Comparison of ENCODE assay signal across 8 cellular contexts in the genomic region with DNA sequence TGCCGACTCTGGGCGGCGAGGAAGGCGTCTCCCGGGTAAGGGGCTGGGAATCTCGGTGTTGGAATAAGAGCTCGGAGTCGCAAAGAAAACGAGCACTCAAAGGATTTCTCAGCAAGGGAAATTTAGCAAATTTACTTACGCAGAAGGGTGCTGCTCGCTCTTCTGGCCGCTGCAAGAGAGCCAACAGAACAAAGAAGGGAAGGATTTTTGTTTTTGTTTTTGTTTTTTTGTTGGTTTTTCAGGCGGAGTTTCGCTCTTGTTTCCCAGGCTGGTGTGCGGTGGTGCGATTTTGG. TPM values are rescaled to one million over a fixed set of nuclear protein-coding genes. Genes with fewer than 3 reads are reported as not detected.
DNase-seq lines count a peak whose midpoint lies in the region; ATAC-seq, FAIRE-seq and TF ChIP-seq lines count a peak whose summit lies in the region.

No MANE protein-coding gene starts in this region.

- H3K27ac ChIP-seq in SJCRH30 (peak overlapping the region; percentile 75), esophagus (ENCODE audit: low read depth in 2 of 2, low read length in 1 of 2) (peak overlapping the region; percentile 89 to 96), pancreas (peak overlapping the region; percentile 64 to 90 (median 84))

- H3K27me3 Mint-ChIP-seq in Caco-2 (ENCODE audit: insufficient read depth, unreplicated experiment) = peaks cover 5% of the 10 kb centered on the region

- BruUV-seq in Caco-2 (replicated peaks; lab: Mats Ljungman, UMichigan) = no TSS peak

- H3K27me3 ChIP-seq in Caco-2 (replicated peaks; ENCODE audit: control insufficient read depth, insufficient read depth, low read length) (no peaks in the 10 kb centered on the region), SJCRH30 (no peaks in the 10 kb centered on the region), esophagus (ENCODE audit: control insufficient read depth in 1 of 2, insufficient read depth in 2 of 2, low read length in 2 of 2) (no peaks in the 10 kb centered on the region), pancreas (no peaks in the 10 kb centered on the region)

- POLR2A ChIA-PET in Caco-2 (lab: Charles Lee) = interaction anchor here (0.6 to 1.8 kb wide), 6 partner anchors 9 to 525 kb away, joined by 3 to 17 read pairs (median 8); no protein-coding TSS in a partner anchor

- intact Hi-C loops in Caco-2 (cut with micrococcal nuclease; ENCODE audit: unreplicated experiment) (no loop called here), pancreas (cut with DNase I) (no loop called here)

- peak overlapping the region; percentile 95 for H3K27ac Mint-ChIP-seq in Caco-2 (ENCODE audit: unreplicated experiment)

- H3K36me3 ChIP-seq in Caco-2 (ENCODE audit: control insufficient read depth, insufficient read depth, low read length) = peaks cover 1% of the 10 kb centered on the region
- peaks cover 6% of the 10 kb centered on the region for H3K36me3 ChIP-seq in SJCRH30
- H3K36me3 ChIP-seq in esophagus (ENCODE audit: control insufficient read depth in 2 of 2, insufficient read depth in 2 of 2, low read length in 1 of 2) = no peaks in the 10 kb centered on the region
- H3K36me3 ChIP-seq in pancreas = no peaks in the 10 kb centered on the region

- H3K4me1 ChIP-seq in Caco-2 = peaks cover 9% of the 10 kb centered on the region; the same call in 1 of the 2 replicates
- H3K4me1 ChIP-seq in SJCRH30 = no peaks in the 10 kb centered on the region
- peaks cover 0 to 5% of the 10 kb centered on the region in 2 donors for H3K4me1 ChIP-seq in esophagus (ENCODE audit: control insufficient read depth in 2 of 2, insufficient read depth in 2 of 2, low read length in 1 of 2)
- peaks cover 11 to 21% (median 13%) of the 10 kb centered on the region in 3 donors for H3K4me1 ChIP-seq in pancreas

- H3K4me3 ChIP-seq in Caco-2 (ENCODE audit: low read depth, low read length) (peak overlapping the region; percentile 81), SJCRH30 (peak overlapping the region; percentile 75), esophagus (ENCODE audit: low read depth in 1 of 2, low read length in 2 of 2) (peak overlapping the region; percentile 94 to 99), pancreas (peak overlapping the region; percentile 60 to 95 (median 89))

- H3K36me3 Mint-ChIP-seq in Caco-2 (ENCODE audit: insufficient read depth, unreplicated experiment) = peaks cover 25% of the 10 kb centered on the region

- peak overlapping the region; percentile 89 for H3K4me3 Mint-ChIP-seq in Caco-2 (ENCODE audit: unreplicated experiment)

- TF ChIP-seq CTCF in Caco-2 (IDR thresholded peaks at IDR 0.05; ENCODE audit: insufficient read depth in 1 of 2, low read depth in 1 of 2, low read length in 1 of 2, severe bottlenecking in 1 of 2, unreplicated experiment in 1 of 2) (no peak), pancreas (IDR thresholded peaks at IDR 0.05) (no peak)

- H3K9me3 Mint-ChIP-seq in Caco-2 (ENCODE audit: unreplicated experiment) = no peaks in the 10 kb centered on the region

- ATAC-seq in pancreas (no peak), HG02884 (IDR thresholded peaks at IDR 0.05; ENCODE audit: unreplicated experiment) (no peak), GM21515 (IDR thresholded peaks at IDR 0.05; ENCODE audit: unreplicated experiment) (no peak)

- FAIRE-seq in pancreas (lab: Jason Lieb, UNC) = no peak

- H3K9me3 ChIP-seq in Caco-2 (no peaks in the 10 kb centered on the region), SJCRH30 (replicated peaks) (no peaks in the 10 kb centered on the region), esophagus (ENCODE audit: control insufficient read depth in 2 of 2, insufficient read depth in 1 of 2, low read depth in 1 of 2, low read length in 1 of 2) (no peaks in the 10 kb centered on the region), pancreas (no peaks in the 10 kb centered on the region)

- no peak for DNase-seq in Caco-2
- no peak for DNase-seq in SJCRH30
- DNase-seq in pancreas = no peak
- no peak for DNase-seq in NCI-H146 treated with DMSO at 0.1 percent for 48 hours (lab: John Stamatoyannopoulos, UW; ENCODE audit: unreplicated experiment)
- DNase-seq in stimulated activated CD4-positive, alpha-beta T cell treated with anti-CD3 and anti-CD28 coated beads, Interleukin-2, amount 100 ng/mL, for 24 hours = no peak

- peaks cover 15% of the 10 kb centered on the region for H3K4me1 Mint-ChIP-seq in Caco-2 (ENCODE audit: low read depth, unreplicated experiment)

- 1% methylated on average over 16 of the region's 16 CpGs for WGBS in esophagus, 2 donors
- WGBS in pancreas, 2 donors = 1% methylated on average over 16 of the region's 16 CpGs

- CTCF ChIA-PET in Caco-2 (lab: Charles Lee) = interaction anchor here (1.5 to 1.6 kb wide), 3 partner anchors 9 to 113 kb away, joined by 6 to 27 read pairs (median 15); partner anchors contain the start of gene GFI1B

RNA-seq across cellular contexts. Expression of gene GTF3C5, which starts 0.3 kb away (rescaled TPM):
- 73.1 and 80.8 TPM in 2 replicates for total RNA-seq in Caco-2 (2022)
- total RNA-seq in SJCRH30 (2014; rRNA removed; shearing (Covaris generic)) = 87.6 and 89.5 TPM in 2 replicates
- 10 to 100 TPM; 46.3 to 64.0 TPM for polyA plus RNA-seq in esophagus
- 10 to 100 TPM; 17.4 to 33.0 (median 23.2) TPM for total RNA-seq in pancreas
- polyA plus RNA-seq in pancreas = 10 to 100 TPM; 67.2 to 68.5 TPM

RNA-seq across cellular contexts. Expression of gene CEL, which starts 30.7 kb away (rescaled TPM):
- total RNA-seq in Caco-2 (2022) (1.9 and 2.0 TPM in 2 replicates), pancreas (over 10,000 TPM; 11,290 to 24,413 (median 19,239) TPM)
- total RNA-seq in SJCRH30 (2014; rRNA removed; shearing (Covaris generic)) = 0.53 and 0.71 TPM in 2 replicates
- polyA plus RNA-seq in esophagus (1 to 10 TPM; 2.1 to 3.3 TPM), pancreas (1,000 to 10,000 TPM; 2,560 to 4,565 TPM)

RNA-seq across cellular contexts. Expression of gene GFI1B, which starts 52.6 kb away (rescaled TPM):
- total RNA-seq in Caco-2 (2022) (0.79 and 1.3 TPM in 2 replicates), pancreas (under 1 TPM in 2 of 6 donors, not detected in 4; 0.09 to 0.31 TPM)
- total RNA-seq in SJCRH30 (2014; rRNA removed; shearing (Covaris generic)) = 0.13 and 0.53 TPM in 2 replicates
- polyA plus RNA-seq in esophagus (under 1 TPM; 0.02 TPM), pancreas (under 1 TPM in 1 of 2 donors, not detected in 1; 0.14 TPM)

Comparison
In these comparisons a context has a peak if more than half of its experiments do, and no peak if none do; other contexts are left out.
1. RNA of gene CEL, which starts 30.7 kb away (total RNA-seq): 11,290 to 24,413 TPM in pancreas; 1.9 to 2.0 TPM in Caco-2 and 0.53 to 0.71 TPM in SJCRH30; every median in the first group is over 1,000 times any median in the second.
2. Peak in every context shown above with its lines, with median percentiles within 50 percentile points of each other: H3K4me3 ChIP-seq and H3K27ac ChIP-seq.